ENCODE assay signal across 8 cellular contexts in genomic region chr10:97673736-97674525, GRCh38. TPM values are rescaled to one million over a fixed set of nuclear protein-coding genes. Genes with fewer than 3 reads are reported as not detected.
DNase-seq lines count a peak whose midpoint lies in the region; ATAC-seq lines count a peak whose summit lies in the region.

No MANE protein-coding gene starts in this region.

- DNase-seq in EH (ENCODE audit: low read depth), result peak; percentile 80
- DNase-seq in Kasumi-1 (lab: John Stamatoyannopoulos, UW), result peak; percentile 83 to 85
- peak; percentile 72 for DNase-seq in amniotic epithelial cell (ENCODE audit: low read depth)
- DNase-seq in myocyte (ENCODE audit: low read depth), result peak; percentile 73
- DNase-seq in NCI-H1092 treated with DMSO at 0.1 percent for 48 hours (lab: John Stamatoyannopoulos, UW), result no peak

- ATAC-seq in GM21360 (IDR thresholded peaks at IDR 0.05; ENCODE audit: unreplicated experiment) (no peak), HG03095 (IDR thresholded peaks at IDR 0.05; ENCODE audit: unreplicated experiment) (no peak), HG03521 (IDR thresholded peaks at IDR 0.05; ENCODE audit: unreplicated experiment) (no peak)

RNA-seq across cellular contexts. Expression of gene AVPI1, which starts 13.1 kb away (rescaled TPM):
- total RNA-seq in myocyte, result 30.9 and 56.8 TPM in 2 replicates
- polyA plus RNA-seq in myocyte (2012), result 21.5 TPM

RNA-seq across cellular contexts. Expression of gene PI4K2A, which starts 33.5 kb away (rescaled TPM):
- total RNA-seq in myocyte, result 32.2 and 33.7 TPM in 2 replicates
- polyA plus RNA-seq in myocyte (2012), result 38.8 TPM

RNA-seq across cellular contexts. Expression of gene MARVELD1, which starts 39.6 kb away (rescaled TPM):
- total RNA-seq in myocyte, result 31.3 and 37.2 TPM in 2 replicates
- polyA plus RNA-seq in myocyte (2012), result 88.9 TPM

RNA-seq across cellular contexts. Expression of gene MORN4, which starts 40.6 kb away (rescaled TPM):
- total RNA-seq in myocyte, result 4.9 and 5.9 TPM in 2 replicates
- 25.2 TPM for polyA plus RNA-seq in myocyte (2012)
